9 cellular contexts compared by ENCODE assay signal in the genomic region with DNA sequence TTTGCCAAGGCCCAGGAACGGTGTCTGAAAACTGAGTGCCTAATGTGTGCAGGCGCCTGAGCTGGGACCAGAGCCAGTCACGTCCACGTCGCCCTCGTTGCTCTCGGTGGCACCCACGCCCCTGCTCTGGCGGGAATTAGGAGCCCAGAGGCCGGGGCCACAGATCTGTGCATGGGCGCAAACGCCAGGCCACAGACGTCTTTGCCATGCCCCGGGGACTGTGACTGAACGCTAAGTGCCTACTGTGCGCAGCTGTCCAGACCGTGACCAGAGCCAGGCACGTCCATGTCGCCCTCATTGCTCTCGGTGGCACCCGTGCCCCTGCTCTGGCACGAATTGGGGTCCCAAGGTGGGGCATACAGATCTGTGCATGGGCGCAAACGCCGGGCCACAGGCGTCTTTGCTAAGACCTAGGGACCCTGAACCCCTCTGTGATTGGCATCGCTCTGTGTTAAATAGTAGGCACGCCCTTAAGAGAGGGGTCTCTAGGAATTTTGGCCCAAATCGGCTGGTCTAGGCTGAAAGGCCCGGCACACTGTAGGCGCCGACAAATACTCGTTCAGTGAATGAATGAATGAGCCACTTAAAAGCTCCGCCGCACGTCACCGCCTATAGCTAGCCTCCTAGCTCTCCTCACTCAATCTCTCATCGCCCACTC. TPM values are rescaled to one million over a fixed set of nuclear protein-coding genes. Genes with fewer than 3 reads are reported as not detected.
DNase-seq lines count a peak whose midpoint lies in the region; TF ChIP-seq lines count a peak whose summit lies in the region.
"Had no signal": no experiment of that assay in that cellular context is flagged by ENCODE, and none has a peak within 500 bp of the region (broad histone marks: within the 10 kb centered on the region; RNA-seq: fewer than 3 reads in every experiment).

No MANE protein-coding gene starts in this region.

- H3K27me3 ChIP-seq in DOHH2 (ENCODE audit: control insufficient read depth, low read length): no peaks in the 10 kb centered on the region
- no peaks in the 10 kb centered on the region for H3K27me3 ChIP-seq in SJSA1 (replicated peaks)
- H3K27me3 ChIP-seq in esophagus muscularis mucosa: no peaks in the 10 kb centered on the region

- no peaks in the 10 kb centered on the region for H3K36me3 Mint-ChIP-seq in progenitor cell of endocrine pancreas (ENCODE audit: insufficient read depth)

- H3K9me3 ChIP-seq in DOHH2 (ENCODE audit: control insufficient read depth, insufficient read depth, low read length) (no peaks in the 10 kb centered on the region), SJSA1 (replicated peaks) (peaks cover 4% of the 10 kb centered on the region; the same call in 1 of the 2 replicates), esophagus muscularis mucosa (no peaks in the 10 kb centered on the region)

- H3F3A ChIP-seq in DOHH2 (ENCODE audit: control insufficient read depth, insufficient read depth): peaks cover 8% of the 10 kb centered on the region; the same call in 1 of the 2 replicates

- H3K79me2 ChIP-seq in DOHH2 (ENCODE audit: control insufficient read depth, low read length): peaks cover 52% of the 10 kb centered on the region

- no peaks in the 10 kb centered on the region for H3K36me3 ChIP-seq in DOHH2 (ENCODE audit: control insufficient read depth, low read length)
- peaks cover 16% of the 10 kb centered on the region for H3K36me3 ChIP-seq in SJSA1
- no peaks in the 10 kb centered on the region for H3K36me3 ChIP-seq in esophagus muscularis mucosa

- no peaks in the 10 kb centered on the region for H3K9me3 Mint-ChIP-seq in progenitor cell of endocrine pancreas (ENCODE audit: low read depth)

- no peak for TF ChIP-seq POLR2A in esophagus muscularis mucosa (IDR thresholded peaks at IDR 0.05; ENCODE audit: low read depth)

- H3K27me3 Mint-ChIP-seq in progenitor cell of endocrine pancreas: no peaks in the 10 kb centered on the region

- peaks cover 7% of the 10 kb centered on the region for H4K20me1 ChIP-seq in DOHH2 (ENCODE audit: control insufficient read depth, insufficient read depth, low read depth, low read length)

- H3K4me2 ChIP-seq in DOHH2 (ENCODE audit: low read length): peak overlapping the region; percentile 99

- intact Hi-C loops in esophagus muscularis mucosa (cut with DNase I): no loop called here

- H3K4me3 Mint-ChIP-seq in progenitor cell of endocrine pancreas (ENCODE audit: low read depth): peak overlapping the region; percentile 85

- no peak for DNase-seq in SJSA1 (ENCODE audit: low read depth in 1 of 2, low spot score in 2 of 2)
- DNase-seq in esophagus muscularis mucosa (ENCODE audit: extremely low spot score): no peak
- no peak for DNase-seq in progenitor cell of endocrine pancreas (ENCODE audit: low spot score, unreplicated experiment)
- DNase-seq in mesenteric fat pad (ENCODE audit: low spot score): no peak
- no peak for DNase-seq in activated CD4-positive, CD25-positive, alpha-beta regulatory T cell (lab: John Stamatoyannopoulos, UW)
- no peak for DNase-seq in NCI-H128 (lab: John Stamatoyannopoulos, UW; ENCODE audit: unreplicated experiment)
- no peak for DNase-seq in DMS114 treated with DMSO at 0.1 percent for 48 hours (lab: John Stamatoyannopoulos, UW; ENCODE audit: unreplicated experiment)

- H3K4me3 ChIP-seq in DOHH2 (ENCODE audit: low read length) (peak overlapping the region; percentile 94), SJSA1 (peak overlapping the region; percentile 97; the same call in 1 of the 2 replicates), esophagus muscularis mucosa (peak overlapping the region; percentile 89 to 99 (median 97))

- H3K4me1 Mint-ChIP-seq in progenitor cell of endocrine pancreas (ENCODE audit: low read depth): peaks cover 23% of the 10 kb centered on the region

- no peaks in the 10 kb centered on the region for H3K9me2 ChIP-seq in DOHH2 (replicated peaks; ENCODE audit: control insufficient read depth, low read length)

- H3K27ac Mint-ChIP-seq in progenitor cell of endocrine pancreas: peak overlapping the region; percentile 80

- no peak for TF ChIP-seq EP300 in esophagus muscularis mucosa (IDR thresholded peaks at IDR 0.05)

- 73% methylated on average over 17 of the region's 38 CpGs for WGBS in esophagus muscularis mucosa

- H3K4me1 ChIP-seq in DOHH2 (ENCODE audit: control insufficient read depth, low read length) (peaks cover 35% of the 10 kb centered on the region), SJSA1 (replicated peaks) (peaks cover 32% of the 10 kb centered on the region), esophagus muscularis mucosa (peaks cover 56 to 77% (median 72%) of the 10 kb centered on the region in 4 donors)

- H3K27ac ChIP-seq in DOHH2 (ENCODE audit: low read depth, low read length): peak overlapping the region; percentile 71
- H3K27ac ChIP-seq in SJSA1: peak overlapping the region; percentile 66
- peak overlapping the region; percentile 94 to 99 (median 98) for H3K27ac ChIP-seq in esophagus muscularis mucosa (replicated peaks in 1 of 4)

- no peak for TF ChIP-seq CTCF in DOHH2 (IDR thresholded peaks at IDR 0.05; ENCODE audit: low read depth, low read length, poor library complexity, severe bottlenecking)
- TF ChIP-seq CTCF in esophagus muscularis mucosa (IDR thresholded peaks at IDR 0.05): no peak
- TF ChIP-seq CTCF in progenitor cell of endocrine pancreas (IDR thresholded peaks at IDR 0.05; ENCODE audit: unreplicated experiment): no peak

RNA-seq across cellular contexts. Expression of a gene that starts 0.8 kb away (rescaled TPM):
- 6.1 and 9.6 TPM in 2 replicates for total RNA-seq in SJSA1 (2014; rRNA removed; shearing (Covaris generic))
- total RNA-seq in esophagus muscularis mucosa (10 to 100 TPM; 11.2 to 34.6 (median 17.9) TPM), progenitor cell of endocrine pancreas (39.0 and 39.4 TPM in 2 replicates), mesenteric fat pad (20.9 TPM)

RNA-seq across cellular contexts. Expression of a gene that starts 9.1 kb away (rescaled TPM):
- 9.1 and 15.0 TPM in 2 replicates for total RNA-seq in SJSA1 (2014; rRNA removed; shearing (Covaris generic))
- total RNA-seq in esophagus muscularis mucosa (10 to 100 TPM; 40.3 to 75.6 (median 48.5) TPM), progenitor cell of endocrine pancreas (104 and 105 TPM in 2 replicates), mesenteric fat pad (74.1 TPM)

RNA-seq across cellular contexts. Expression of a gene that starts 59.4 kb away (rescaled TPM):
- not detected in 2 replicates for total RNA-seq in SJSA1 (2014; rRNA removed; shearing (Covaris generic))
- not detected for total RNA-seq in esophagus muscularis mucosa
- total RNA-seq in progenitor cell of endocrine pancreas: 1.2 and 1.7 TPM in 2 replicates
- total RNA-seq in mesenteric fat pad: 0.10 TPM
- total RNA-seq: lung microvascular endothelial cell had no signal
